Comparison of ENCODE assay signal across 1 cellular context in genomic region chr21:42534361-42534900, GRCh38.
TF ChIP-seq lines count a peak whose summit lies in the region.

No MANE protein-coding gene starts in this region.

TF ChIP-seq in HepG2, 621 proteins besides CTCF, POLR2A, EP300 and RAD21 (continued from another document):
- TF ChIP-seq SP5 (CRISPR knock-in tag; IDR thresholded peaks at IDR 0.05; ENCODE audit: borderline replicate concordance, low read depth) (no peak), ZFP82 (CRISPR knock-in tag; IDR thresholded peaks at IDR 0.05; ENCODE audit: borderline replicate concordance) (no peak), CENPX (CRISPR knock-in tag; IDR thresholded peaks at IDR 0.05) (no peak), MED13 (CRISPR knock-in tag; IDR thresholded peaks at IDR 0.05) (no peak)
- TF ChIP-seq, protein P1, sequence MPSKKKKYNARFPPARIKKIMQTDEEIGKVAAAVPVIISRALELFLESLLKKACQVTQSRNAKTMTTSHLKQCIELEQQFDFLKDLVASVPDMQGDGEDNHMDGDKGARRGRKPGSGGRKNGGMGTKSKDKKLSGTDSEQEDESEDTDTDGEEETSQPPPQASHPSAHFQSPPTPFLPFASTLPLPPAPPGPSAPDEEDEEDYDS (CRISPR knock-in tag; IDR thresholded peaks at IDR 0.05): no peak
